ENCODE assay signal across 15 cellular contexts in genomic region chr1:59018860-59019259, GRCh38.
DNase-seq lines count a peak whose midpoint lies in the region; ATAC-seq and TF ChIP-seq lines count a peak whose summit lies in the region.
"Had no signal": no experiment of that assay in that cellular context is flagged by ENCODE, and none has a peak within 500 bp of the region (broad histone marks: within the 10 kb centered on the region; RNA-seq: fewer than 3 reads in every experiment).

No MANE protein-coding gene starts in this region.

- no peaks in the 10 kb centered on the region for H3K9me3 ChIP-seq in adrenal gland (replicated peaks in 1 of 3)
- no peaks in the 10 kb centered on the region for H3K9me3 ChIP-seq in CD4-positive, alpha-beta T cell (ENCODE audit: control insufficient read depth, low read length)

- intact Hi-C loops in adrenal gland (cut with DNase I) = no loop called here
- intact Hi-C loops in CD4-positive, alpha-beta T cell (cut with DNase I, micrococcal nuclease) = no loop called here

- no peak for ATAC-seq in activated naive CD8-positive, alpha-beta T cell treated with anti-CD3 and anti-CD28 coated beads, Interleukin-2, amount 10 ng/mL, durations not matched to agents 7 days and 5 days (ENCODE audit: low read depth)
- ATAC-seq in HG03432 (IDR thresholded peaks at IDR 0.05; ENCODE audit: unreplicated experiment) = no peak
- no peak for ATAC-seq in HG02981 (IDR thresholded peaks at IDR 0.05; ENCODE audit: unreplicated experiment)
- no peak for ATAC-seq in CD4-positive, alpha-beta T cell (ENCODE audit: poor library complexity)

- H3K4me1 ChIP-seq in adrenal gland (replicated peaks in 1 of 2) = peaks cover 12 to 34% of the 10 kb centered on the region in 2 donors

- no peak overlapping the region for H3K27ac ChIP-seq in adrenal gland
- no peak overlapping the region for H3K27ac ChIP-seq in CD4-positive, alpha-beta T cell (ENCODE audit: low read depth, low read length)
- H3K27ac ChIP-seq: epithelial cell of prostate had no signal

- TF ChIP-seq CTCF in adrenal gland (IDR thresholded peaks at IDR 0.05) = no peak
- TF ChIP-seq CTCF in CD4-positive, alpha-beta T cell (IDR thresholded peaks at IDR 0.05) = no peak

- H3K36me3 Mint-ChIP-seq in activated naive CD8-positive, alpha-beta T cell treated with anti-CD3 and anti-CD28 coated beads, Interleukin-2, amount 10 ng/mL, durations not matched to agents 7 days and 5 days = peaks cover 9% of the 10 kb centered on the region
- H3K36me3 Mint-ChIP-seq in activated naive CD8-positive, alpha-beta T cell treated with anti-CD3 and anti-CD28 coated beads for 36 hours = peaks cover 9% of the 10 kb centered on the region
- no peaks in the 10 kb centered on the region for H3K36me3 Mint-ChIP-seq in immature natural killer cell
- H3K36me3 Mint-ChIP-seq in CD4-positive, alpha-beta T cell (ENCODE audit: low read depth) = no peaks in the 10 kb centered on the region

- peaks cover 23% of the 10 kb centered on the region for H3K4me1 Mint-ChIP-seq in activated naive CD8-positive, alpha-beta T cell treated with anti-CD3 and anti-CD28 coated beads, Interleukin-2, amount 10 ng/mL, durations not matched to agents 7 days and 5 days
- H3K4me1 Mint-ChIP-seq in activated naive CD8-positive, alpha-beta T cell treated with anti-CD3 and anti-CD28 coated beads for 36 hours = peaks cover 18% of the 10 kb centered on the region
- peaks cover 35 to 36% of the 10 kb centered on the region in 2 donors for H3K4me1 Mint-ChIP-seq in immature natural killer cell
- H3K4me1 Mint-ChIP-seq in CD4-positive, alpha-beta T cell (ENCODE audit: low read depth) = peaks cover 17% of the 10 kb centered on the region

- H3K9me3 Mint-ChIP-seq in activated naive CD8-positive, alpha-beta T cell treated with anti-CD3 and anti-CD28 coated beads, Interleukin-2, amount 10 ng/mL, durations not matched to agents 7 days and 5 days = no peaks in the 10 kb centered on the region
- H3K9me3 Mint-ChIP-seq in activated naive CD8-positive, alpha-beta T cell treated with anti-CD3 and anti-CD28 coated beads for 36 hours = peaks cover 11% of the 10 kb centered on the region
- no peaks in the 10 kb centered on the region for H3K9me3 Mint-ChIP-seq in immature natural killer cell
- H3K9me3 Mint-ChIP-seq in CD4-positive, alpha-beta T cell = peaks cover 3% of the 10 kb centered on the region

- no peak overlapping the region for H3K4me3 Mint-ChIP-seq in activated naive CD8-positive, alpha-beta T cell treated with anti-CD3 and anti-CD28 coated beads, Interleukin-2, amount 10 ng/mL, durations not matched to agents 7 days and 5 days
- no peak overlapping the region for H3K4me3 Mint-ChIP-seq in activated naive CD8-positive, alpha-beta T cell treated with anti-CD3 and anti-CD28 coated beads for 36 hours
- peak overlapping the region; percentile 40 to 70 (median 62) for H3K4me3 Mint-ChIP-seq in immature natural killer cell
- H3K4me3 Mint-ChIP-seq in CD4-positive, alpha-beta T cell = no peak overlapping the region

- H3K4me3 ChIP-seq in adrenal gland = no peak overlapping the region

- CTCF ChIA-PET in CD4-positive, alpha-beta T cell (lab: Charles Lee) = no interaction called here

- H3K27me3 Mint-ChIP-seq in activated naive CD8-positive, alpha-beta T cell treated with anti-CD3 and anti-CD28 coated beads, Interleukin-2, amount 10 ng/mL, durations not matched to agents 7 days and 5 days = no peaks in the 10 kb centered on the region
- H3K27me3 Mint-ChIP-seq in activated naive CD8-positive, alpha-beta T cell treated with anti-CD3 and anti-CD28 coated beads for 36 hours = no peaks in the 10 kb centered on the region
- peaks cover 0 to 10% (median 2%) of the 10 kb centered on the region in 3 donors for H3K27me3 Mint-ChIP-seq in immature natural killer cell (ENCODE audit: low read depth in 3 of 3)
- H3K27me3 Mint-ChIP-seq in CD4-positive, alpha-beta T cell = no peaks in the 10 kb centered on the region

- no peaks in the 10 kb centered on the region for H3K27me3 ChIP-seq in adrenal gland
- no peaks in the 10 kb centered on the region for H3K27me3 ChIP-seq in CD4-positive, alpha-beta T cell (ENCODE audit: control insufficient read depth, insufficient read depth, low read length)

- no peak for TF ChIP-seq POLR2A in adrenal gland (IDR thresholded peaks at IDR 0.05)

- no peak for DNase-seq in activated naive CD8-positive, alpha-beta T cell treated with anti-CD3 and anti-CD28 coated beads, Interleukin-2, amount 10 ng/mL, durations not matched to agents 7 days and 5 days
- no peak for DNase-seq in activated naive CD8-positive, alpha-beta T cell treated with anti-CD3 and anti-CD28 coated beads for 36 hours
- DNase-seq in adrenal gland (peak in 6 of 7 donors; percentile 11 to 64 (median 34)), immature natural killer cell (no peak)
- no peak for DNase-seq in CD4-positive, alpha-beta T cell
- DNase-seq in stimulated activated CD4-positive, alpha-beta T cell treated with anti-CD3 and anti-CD28 coated beads, Interleukin-4, amount 100 ng/mL, for 1 hour = no peak
- DNase-seq: activated CD4-positive, alpha-beta T cell treated with anti-CD3 and anti-CD28 coated beads for 48 hours; cortex of kidney; GDM1; mammary epithelial cell; NCI-H1105 treated with DMSO at 0.1 percent for 48 hours; NCI-H2171 had no signal

- POLR2A ChIA-PET in activated naive CD8-positive, alpha-beta T cell treated with anti-CD3 and anti-CD28 coated beads, Interleukin-2, amount 10 ng/mL, durations not matched to agents 7 days and 5 days (lab: Charles Lee) = no interaction called here
- POLR2A ChIA-PET in CD4-positive, alpha-beta T cell (lab: Charles Lee) = interaction anchor here (2.3 kb wide), 1 partner anchor 235 kb away, joined by 15 read pairs; the partner anchor contains the start of gene JUN

- H3K36me3 ChIP-seq in adrenal gland (replicated peaks in 1 of 2) = no peaks in the 10 kb centered on the region

- WGBS in adrenal gland, 4 donors = 60 to 70% (median 67%) methylated on average over 7 of the region's 7 CpGs

- peak overlapping the region; percentile 91 for H3K27ac Mint-ChIP-seq in activated naive CD8-positive, alpha-beta T cell treated with anti-CD3 and anti-CD28 coated beads, Interleukin-2, amount 10 ng/mL, durations not matched to agents 7 days and 5 days
- no peak overlapping the region for H3K27ac Mint-ChIP-seq in activated naive CD8-positive, alpha-beta T cell treated with anti-CD3 and anti-CD28 coated beads for 36 hours
- peak overlapping the region; percentile 79 to 96 (median 92) for H3K27ac Mint-ChIP-seq in immature natural killer cell
- no peak overlapping the region for H3K27ac Mint-ChIP-seq in CD4-positive, alpha-beta T cell

Comparison
In these comparisons a context has a peak if more than half of its experiments do, and no peak if none do; other contexts are left out.
1. H3K27ac Mint-ChIP-seq: peak in activated naive CD8-positive, alpha-beta T cell treated with anti-CD3 and anti-CD28 coated beads, Interleukin-2, amount 10 ng/mL, durations not matched to agents 7 days and 5 days (single experiment) and immature natural killer cell (6 of 6); none in activated naive CD8-positive, alpha-beta T cell treated with anti-CD3 and anti-CD28 coated beads for 36 hours (single experiment) and CD4-positive, alpha-beta T cell (single experiment).
2. DNase-seq: peak in adrenal gland (6 of 7); none in activated naive CD8-positive, alpha-beta T cell treated with anti-CD3 and anti-CD28 coated beads, Interleukin-2, amount 10 ng/mL, durations not matched to agents 7 days and 5 days (single experiment), activated naive CD8-positive, alpha-beta T cell treated with anti-CD3 and anti-CD28 coated beads for 36 hours (single experiment), immature natural killer cell (0 of 3), CD4-positive, alpha-beta T cell (0 of 10) and stimulated activated CD4-positive, alpha-beta T cell treated with anti-CD3 and anti-CD28 coated beads, Interleukin-4, amount 100 ng/mL, for 1 hour (single experiment).
3. H3K4me3 Mint-ChIP-seq: peak in immature natural killer cell (5 of 5); none in activated naive CD8-positive, alpha-beta T cell treated with anti-CD3 and anti-CD28 coated beads, Interleukin-2, amount 10 ng/mL, durations not matched to agents 7 days and 5 days (single experiment), activated naive CD8-positive, alpha-beta T cell treated with anti-CD3 and anti-CD28 coated beads for 36 hours (single experiment) and CD4-positive, alpha-beta T cell (single experiment).